Comparison of ENCODE assay signal across 3 cellular contexts in genomic region chr11:133577403-133577802, GRCh38.
A peak's percentile ranks its signal among the peaks of the same experiment; 100 is the strongest.
TF ChIP-seq lines count a peak whose summit lies in the region.

No MANE protein-coding gene starts in this region.

TF ChIP-seq in HepG2, 621 proteins besides CTCF, POLR2A, EP300 and RAD21:
- TF ChIP-seq ATM (IDR thresholded peaks at IDR 0.05; ENCODE audit: borderline replicate concordance), result no peak
- 0 out of 2 replicates have a peak, but pooled peaks have one; percentile 25 for TF ChIP-seq CEBPB (IDR thresholded peaks at IDR 0.05; ENCODE audit: borderline replicate concordance, low read depth, low read length)
- no peak for TF ChIP-seq WIZ (CRISPR knock-in tag; IDR thresholded peaks at IDR 0.05)
- TF ChIP-seq, protein P1, sequence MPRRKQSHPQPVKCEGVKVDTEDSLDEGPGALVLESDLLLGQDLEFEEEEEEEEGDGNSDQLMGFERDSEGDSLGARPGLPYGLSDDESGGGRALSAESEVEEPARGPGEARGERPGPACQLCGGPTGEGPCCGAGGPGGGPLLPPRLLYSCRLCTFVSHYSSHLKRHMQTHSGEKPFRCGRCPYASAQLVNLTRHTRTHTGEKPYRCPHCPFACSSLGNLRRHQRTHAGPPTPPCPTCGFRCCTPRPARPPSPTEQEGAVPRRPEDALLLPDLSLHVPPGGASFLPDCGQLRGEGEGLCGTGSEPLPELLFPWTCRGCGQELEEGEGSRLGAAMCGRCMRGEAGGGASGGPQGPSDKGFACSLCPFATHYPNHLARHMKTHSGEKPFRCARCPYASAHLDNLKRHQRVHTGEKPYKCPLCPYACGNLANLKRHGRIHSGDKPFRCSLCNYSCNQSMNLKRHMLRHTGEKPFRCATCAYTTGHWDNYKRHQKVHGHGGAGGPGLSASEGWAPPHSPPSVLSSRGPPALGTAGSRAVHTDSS (CRISPR knock-in tag; conservative IDR thresholded peaks at IDR 0.05), result no peak
- TF ChIP-seq SPEN (CRISPR knock-in tag; IDR thresholded peaks at IDR 0.05; ENCODE audit: low read depth), result no peak
- TF ChIP-seq ATF7 (IDR thresholded peaks at IDR 0.05), result peak; percentile 65
- no peak for TF ChIP-seq ATF7 (CRISPR knock-in tag; IDR thresholded peaks at IDR 0.05)
TF ChIP-seq in HepG2: peak in this region for 2.

TF ChIP-seq in K562, 482 proteins besides CTCF, POLR2A, EP300 and RAD21:
- TF ChIP-seq CEBPG (CRISPR knock-in tag; IDR thresholded peaks at IDR 0.05) (no peak), CEBPG (tag; conservative IDR thresholded peaks at IDR 0.05 in 1 of 2, IDR thresholded peaks at IDR 0.05 in 1 of 2) (peak; percentile 24 to 81; a peak in 2 of 4 replicates), ARID2 (IDR thresholded peaks at IDR 0.05) (no peak)
TF ChIP-seq in K562: peak in this region for 1.

TF ChIP-seq in H1, 55 proteins besides CTCF, POLR2A, EP300 and RAD21:
- TF ChIP-seq CEBPB (IDR thresholded peaks at IDR 0.05; ENCODE audit: low read depth, low read length) (peak; percentile 12; the same call in 1 of the 2 replicates), KDM1A (IDR thresholded peaks at IDR 0.05; ENCODE audit: borderline replicate concordance, low read length) (no peak)
